In genomic region chr16:50265716-50266336, GRCh38 we compare ENCODE assay signal across 9 cellular contexts. TPM values are rescaled to one million over a fixed set of nuclear protein-coding genes. Genes with fewer than 3 reads are reported as not detected.
DNase-seq lines count a peak whose midpoint lies in the region; ATAC-seq and TF ChIP-seq lines count a peak whose summit lies in the region.
"Had no signal": no experiment of that assay in that cellular context is flagged by ENCODE, and none has a peak within 500 bp of the region (broad histone marks: within the 10 kb centered on the region; RNA-seq: fewer than 3 reads in every experiment).

No MANE protein-coding gene starts in this region.

- H3K79me2 ChIP-seq in neural progenitor cell (ENCODE audit: low read depth), result no peaks in the 10 kb centered on the region

- WGBS in mesodermal cell (ENCODE audit: insufficient coverage in 2 of 2), 2 experiments, result 83 to 90% methylated on average over 2 to 6 of the region's 10 CpGs

- H3K27ac ChIP-seq in mesodermal cell (ENCODE audit: low read depth, low read length, severe bottlenecking) (peak overlapping the region; percentile 59), neural progenitor cell (no peak overlapping the region)

- H3K27ac Mint-ChIP-seq in stimulated activated naive CD8-positive, alpha-beta T cell treated with anti-CD3 and anti-CD28 coated beads, Interleukin-15, Interleukin-2, amounts not matched to agents 100 ng/mL and 50 ng/mL, for 24 hours, result peak overlapping the region; percentile 99
- H3K27ac Mint-ChIP-seq in activated naive CD8-positive, alpha-beta T cell treated with anti-CD3 and anti-CD28 coated beads, Interleukin-2, amount 50 U/mL, for 24 hours, result peak overlapping the region; percentile 97
- no peak overlapping the region for H3K27ac Mint-ChIP-seq in neural progenitor cell

- no peak for DNase-seq in stimulated activated naive CD8-positive, alpha-beta T cell treated with anti-CD3 and anti-CD28 coated beads, Interleukin-15, Interleukin-2, amounts not matched to agents 100 U/mL and 50 U/mL, for 24 hours
- no peak for DNase-seq in activated naive CD8-positive, alpha-beta T cell treated with anti-CD3 and anti-CD28 coated beads, Interleukin-2, amount 50 U/mL, for 24 hours
- no peak for DNase-seq in NCI-H1694 treated with DMSO at 0.1 percent for 48 hours (lab: John Stamatoyannopoulos, UW)
- DNase-seq in neural progenitor cell (ENCODE audit: low spot score), result no peak
- no peak for DNase-seq in NCI-H187 treated with DMSO at 0.1 percent for 48 hours (lab: John Stamatoyannopoulos, UW)

- peaks cover 36% of the 10 kb centered on the region for H3K4me1 ChIP-seq in mesodermal cell (ENCODE audit: control insufficient read depth, insufficient read depth, low read length, poor library complexity, severe bottlenecking)
- peaks cover 9% of the 10 kb centered on the region for H3K4me1 ChIP-seq in neural progenitor cell

- H3K36me3 ChIP-seq in mesodermal cell (ENCODE audit: control insufficient read depth, insufficient read depth, low read length) (peaks cover 4% of the 10 kb centered on the region), neural progenitor cell (no peaks in the 10 kb centered on the region)
- H3K36me3 ChIP-seq: right lobe of liver had no signal

- no peaks in the 10 kb centered on the region for H4K20me1 ChIP-seq in neural progenitor cell (ENCODE audit: low read depth)

- H3K4me3 ChIP-seq in mesodermal cell (ENCODE audit: extremely low read depth, insufficient read depth, low read length, poor library complexity, severe bottlenecking) (no peak overlapping the region), neural progenitor cell (no peak overlapping the region)

- peaks cover 77% of the 10 kb centered on the region for H3K4me1 Mint-ChIP-seq in stimulated activated naive CD8-positive, alpha-beta T cell treated with anti-CD3 and anti-CD28 coated beads, Interleukin-15, Interleukin-2, amounts not matched to agents 100 ng/mL and 50 ng/mL, for 24 hours (ENCODE audit: low read depth)
- peaks cover 82% of the 10 kb centered on the region for H3K4me1 Mint-ChIP-seq in activated naive CD8-positive, alpha-beta T cell treated with anti-CD3 and anti-CD28 coated beads, Interleukin-2, amount 50 U/mL, for 24 hours
- peaks cover 22% of the 10 kb centered on the region for H3K4me1 Mint-ChIP-seq in neural progenitor cell

- peak overlapping the region; percentile 93 for H3K4me3 Mint-ChIP-seq in stimulated activated naive CD8-positive, alpha-beta T cell treated with anti-CD3 and anti-CD28 coated beads, Interleukin-15, Interleukin-2, amounts not matched to agents 100 ng/mL and 50 ng/mL, for 24 hours
- peak overlapping the region; percentile 88 for H3K4me3 Mint-ChIP-seq in activated naive CD8-positive, alpha-beta T cell treated with anti-CD3 and anti-CD28 coated beads, Interleukin-2, amount 50 U/mL, for 24 hours
- H3K4me3 Mint-ChIP-seq in neural progenitor cell, result no peak overlapping the region

- no peaks in the 10 kb centered on the region for H3K27me3 ChIP-seq in neural progenitor cell
- H3K27me3 ChIP-seq: right lobe of liver had no signal

- no peak for ATAC-seq in stimulated activated naive CD8-positive, alpha-beta T cell treated with anti-CD3 and anti-CD28 coated beads, Interleukin-15, Interleukin-2, amounts not matched to agents 100 U/mL and 50 U/mL, for 24 hours
- ATAC-seq in activated naive CD8-positive, alpha-beta T cell treated with anti-CD3 and anti-CD28 coated beads, Interleukin-2, amount 50 U/mL, for 24 hours, result no peak
- ATAC-seq in HG03196 (IDR thresholded peaks at IDR 0.05; ENCODE audit: unreplicated experiment), result no peak

- H3K9me3 ChIP-seq in mesodermal cell (ENCODE audit: control insufficient read depth, low read length), result no peaks in the 10 kb centered on the region
- H3K9me3 ChIP-seq in neural progenitor cell (ENCODE audit: low read depth), result no peaks in the 10 kb centered on the region
- H3K9me3 ChIP-seq: right lobe of liver had no signal

- H3K4me2 ChIP-seq in neural progenitor cell, result no peak overlapping the region

- no peaks in the 10 kb centered on the region for H3K27me3 Mint-ChIP-seq in stimulated activated naive CD8-positive, alpha-beta T cell treated with anti-CD3 and anti-CD28 coated beads, Interleukin-15, Interleukin-2, amounts not matched to agents 100 ng/mL and 50 ng/mL, for 24 hours
- H3K27me3 Mint-ChIP-seq in activated naive CD8-positive, alpha-beta T cell treated with anti-CD3 and anti-CD28 coated beads, Interleukin-2, amount 50 U/mL, for 24 hours, result no peaks in the 10 kb centered on the region
- H3K27me3 Mint-ChIP-seq in neural progenitor cell (ENCODE audit: insufficient read depth, low read depth), result peaks cover 13% of the 10 kb centered on the region

- H3K9ac ChIP-seq in neural progenitor cell, result no peak overlapping the region

- no peak for TF ChIP-seq CTCF in neural progenitor cell (IDR thresholded peaks at IDR 0.05)

- H2AFZ ChIP-seq in neural progenitor cell (replicated peaks), result no peak overlapping the region

- no peaks in the 10 kb centered on the region for H3F3A ChIP-seq in neural progenitor cell (ENCODE audit: low read depth)

- H3K9me3 Mint-ChIP-seq in stimulated activated naive CD8-positive, alpha-beta T cell treated with anti-CD3 and anti-CD28 coated beads, Interleukin-15, Interleukin-2, amounts not matched to agents 100 ng/mL and 50 ng/mL, for 24 hours, result no peaks in the 10 kb centered on the region
- no peaks in the 10 kb centered on the region for H3K9me3 Mint-ChIP-seq in activated naive CD8-positive, alpha-beta T cell treated with anti-CD3 and anti-CD28 coated beads, Interleukin-2, amount 50 U/mL, for 24 hours
- no peaks in the 10 kb centered on the region for H3K9me3 Mint-ChIP-seq in neural progenitor cell

- peaks cover 13% of the 10 kb centered on the region for H3K36me3 Mint-ChIP-seq in stimulated activated naive CD8-positive, alpha-beta T cell treated with anti-CD3 and anti-CD28 coated beads, Interleukin-15, Interleukin-2, amounts not matched to agents 100 ng/mL and 50 ng/mL, for 24 hours (ENCODE audit: low read depth)
- H3K36me3 Mint-ChIP-seq in activated naive CD8-positive, alpha-beta T cell treated with anti-CD3 and anti-CD28 coated beads, Interleukin-2, amount 50 U/mL, for 24 hours (ENCODE audit: low read depth), result peaks cover 2% of the 10 kb centered on the region
- no peaks in the 10 kb centered on the region for H3K36me3 Mint-ChIP-seq in neural progenitor cell

RNA-seq across cellular contexts. Expression of gene ADCY7, which starts 0.5 kb away (rescaled TPM):
- 21.2 TPM for polyA plus RNA-seq in mesodermal cell (2013, experiment 1 of 2)
- polyA plus RNA-seq in mesodermal cell (2013, experiment 2 of 2), result 17.3 TPM
- total RNA-seq in neural progenitor cell (ENCODE audit: low replicate concordance), result 2.5 and 13.2 TPM in 2 replicates
